In the genomic region with DNA sequence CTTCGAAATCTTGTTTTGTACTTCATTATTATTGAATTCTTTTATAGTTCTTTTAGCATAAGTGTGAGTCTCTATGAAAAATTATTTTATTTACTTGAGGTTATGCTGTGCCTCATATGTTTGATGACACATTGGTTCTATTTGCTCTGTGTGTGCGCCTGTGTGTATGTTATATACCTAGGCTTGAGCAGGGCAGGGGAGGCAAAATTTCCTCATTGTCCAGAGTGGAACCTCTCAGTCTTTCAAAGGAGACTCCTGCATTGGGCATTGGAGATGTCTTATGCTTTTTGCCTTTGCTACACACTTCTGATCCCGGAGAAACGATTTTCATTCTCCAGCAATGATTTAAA, we compare ENCODE assay signal across 27 cellular contexts. TPM values are rescaled to one million over a fixed set of nuclear protein-coding genes. Genes with fewer than 3 reads are reported as not detected.
A peak's percentile ranks its signal among the peaks of the same experiment; 100 is the strongest.
DNase-seq lines count a peak whose midpoint lies in the region; ATAC-seq, FAIRE-seq and TF ChIP-seq lines count a peak whose summit lies in the region.
"Had no signal": no experiment of that assay in that cellular context is flagged by ENCODE, and none has a peak within 500 bp of the region (broad histone marks: within the 10 kb centered on the region; RNA-seq: fewer than 3 reads in every experiment).

No MANE protein-coding gene starts in this region.

- H2AK5ac ChIP-seq in IMR-90 (ENCODE audit: low read depth, low read length), result no peak overlapping the region

- no peak for FAIRE-seq in bronchial epithelial cell (lab: Jason Lieb, UNC)
- FAIRE-seq: A204.1, GM12878, GM12892, GM18507, GM19239 had no signal

- BruUV-seq in IMR-90 (replicated peaks; lab: Mats Ljungman, UMichigan), result no TSS peak

- H3K9me3 Mint-ChIP-seq in CD4-positive, alpha-beta T cell, result no peaks in the 10 kb centered on the region
- no peaks in the 10 kb centered on the region for H3K9me3 Mint-ChIP-seq in nephron progenitor cell
- H3K9me3 Mint-ChIP-seq: CD8-positive, alpha-beta memory T cell had no signal

- no peak for DNase-seq in IMR-90
- peak; percentile 21 for DNase-seq in NCI-H69 (lab: John Stamatoyannopoulos, UW)
- DNase-seq in bronchial epithelial cell (ENCODE audit: low read depth), result peak; percentile 16
- no peak for DNase-seq in CD4-positive, alpha-beta T cell
- no peak for DNase-seq in AG20443 (ENCODE audit: low spot score)
- no peak for DNase-seq in nephron progenitor cell
- DNase-seq: 8988T; ACHN; AML-193; CD4-positive, alpha-beta memory T cell; CD8-positive, alpha-beta memory T cell; COR-L47; DMS 273 treated with DMSO at 0.1 percent for 48 hours; DMS153; DMS79; DND-41; EL; GDM1 had no signal

- H3K36me3 ChIP-seq in IMR-90 (ENCODE audit: control insufficient read depth, insufficient read depth, low read length), result no peaks in the 10 kb centered on the region
- no peaks in the 10 kb centered on the region for H3K36me3 ChIP-seq in bronchial epithelial cell (ENCODE audit: control insufficient read depth, insufficient read depth, low read length)
- H3K36me3 ChIP-seq: BLaER1 treated with 17β-estradiol and CSF1 and Interleukin-3, amounts not matched to agents 10 nM and 100 nM had no signal

- no peak for TF ChIP-seq RAD21 in IMR-90 (IDR thresholded peaks at IDR 0.05; ENCODE audit: low read length)

- H3K27ac ChIP-seq in IMR-90 (ENCODE audit: insufficient read depth, low read length), result no peak overlapping the region
- H3K27ac ChIP-seq in CD4-positive, alpha-beta T cell (ENCODE audit: low read depth, low read length), result no peak overlapping the region
- H3K27ac ChIP-seq: BLaER1 treated with 17β-estradiol and CSF1 and Interleukin-3, amounts not matched to agents 10 nM and 100 nM; C4-2B had no signal

- no peak overlapping the region for H3K27ac Mint-ChIP-seq in CD4-positive, alpha-beta T cell
- no peak overlapping the region for H3K27ac Mint-ChIP-seq in nephron progenitor cell
- H3K27ac Mint-ChIP-seq: B cell; CD4-positive, alpha-beta memory T cell; CD8-positive, alpha-beta memory T cell had no signal

- H3K4me1 Mint-ChIP-seq in CD4-positive, alpha-beta T cell (ENCODE audit: low read depth), result no peaks in the 10 kb centered on the region
- peaks cover 10% of the 10 kb centered on the region for H3K4me1 Mint-ChIP-seq in nephron progenitor cell
- H3K4me1 Mint-ChIP-seq: CD4-positive, alpha-beta memory T cell; CD8-positive, alpha-beta memory T cell had no signal

- ATAC-seq in GM18867 (IDR thresholded peaks at IDR 0.05; ENCODE audit: unreplicated experiment) (peak; percentile 10), IMR-90 (ENCODE audit: low read depth) (no peak)
- ATAC-seq in CD4-positive, alpha-beta T cell (ENCODE audit: poor library complexity), result no peak

- POLR2A ChIA-PET in IMR-90 (lab: Charles Lee; ENCODE audit: unreplicated experiment), result no interaction called here
- POLR2A ChIA-PET in CD4-positive, alpha-beta T cell (lab: Charles Lee), result no interaction called here

- no peak overlapping the region for H2BK15ac ChIP-seq in IMR-90 (ENCODE audit: low read depth, low read length)

- dilution Hi-C loops in IMR-90 (cut with HindIII; ENCODE audit: low sequenced_read_pairs, unreplicated experiment), result no loop called here

- 0 out of 2 replicates have a peak overlapping the region, but pooled peaks have one; percentile 14 for H3K14ac ChIP-seq in IMR-90 (replicated peaks; ENCODE audit: low read depth, low read length)

- H4K91ac ChIP-seq in IMR-90 (ENCODE audit: insufficient read depth, low read depth, low read length), result no peak overlapping the region; the same call in 1 of the 2 replicates

- H3K36me3 Mint-ChIP-seq in CD4-positive, alpha-beta T cell (ENCODE audit: low read depth), result no peaks in the 10 kb centered on the region
- H3K36me3 Mint-ChIP-seq in nephron progenitor cell (ENCODE audit: low read depth), result no peaks in the 10 kb centered on the region
- H3K36me3 Mint-ChIP-seq: CD4-positive, alpha-beta memory T cell; CD8-positive, alpha-beta memory T cell had no signal

- intact Hi-C loops in IMR-90 (cut with micrococcal nuclease), result no loop called here
- intact Hi-C loops in CD4-positive, alpha-beta T cell (cut with DNase I, micrococcal nuclease), result no loop called here

- H2AK9ac ChIP-seq in IMR-90 (replicated peaks; ENCODE audit: low read depth, low read length, poor library complexity), result no peak overlapping the region

- in situ Hi-C loops in IMR-90 (cut with MboI; ENCODE audit: low sequenced_read_pairs), result no loop called here

- H2BK20ac ChIP-seq in IMR-90 (ENCODE audit: low read depth, low read length), result peak overlapping the region; percentile 50; the same call in 1 of the 2 replicates

- H4K8ac ChIP-seq in IMR-90 (ENCODE audit: low read depth in 2 of 2, low read length in 2 of 2), result peak overlapping the region in 1 of 2 experiments; percentile 72; a peak in 1 of 4 replicates

- H4K5ac ChIP-seq in IMR-90 (ENCODE audit: low read depth, low read length), result peak overlapping the region; percentile 75; the same call in 1 of the 2 replicates

- H3K4me3 Mint-ChIP-seq in CD4-positive, alpha-beta T cell, result no peak overlapping the region
- H3K4me3 Mint-ChIP-seq in nephron progenitor cell, result no peak overlapping the region
- H3K4me3 Mint-ChIP-seq: B cell; CD4-positive, alpha-beta memory T cell; CD8-positive, alpha-beta memory T cell had no signal

- H3K23ac ChIP-seq in IMR-90 (ENCODE audit: low read depth, low read length), result peak overlapping the region; percentile 58

- H4K20me1 ChIP-seq in IMR-90 (ENCODE audit: insufficient read depth, low read length), result 0 out of 2 replicates have a peak, but pooled peaks cover 4% of the 10 kb centered on the region

- peak overlapping the region; percentile 78; the same call in 1 of the 2 replicates for H3K18ac ChIP-seq in IMR-90 (ENCODE audit: low read depth, low read length)

- H2AFZ ChIP-seq in IMR-90 (replicated peaks; ENCODE audit: low read length, poor library complexity), result no peak overlapping the region

- H3K27me3 ChIP-seq in IMR-90 (ENCODE audit: control insufficient read depth, insufficient read depth, low read length), result no peaks in the 10 kb centered on the region
- H3K27me3 ChIP-seq in bronchial epithelial cell (ENCODE audit: control insufficient read depth, insufficient read depth, low read length), result no peaks in the 10 kb centered on the region
- no peaks in the 10 kb centered on the region for H3K27me3 ChIP-seq in CD4-positive, alpha-beta T cell (ENCODE audit: control insufficient read depth, insufficient read depth, low read length)
- H3K27me3 ChIP-seq: BLaER1 treated with 17β-estradiol and CSF1 and Interleukin-3, amounts not matched to agents 10 nM and 100 nM had no signal

- 0 out of 2 replicates have a peak overlapping the region, but pooled peaks have one; percentile 36 for H3K4ac ChIP-seq in IMR-90 (ENCODE audit: low read depth, low read length)

- H3K27me3 Mint-ChIP-seq in CD4-positive, alpha-beta T cell, result no peaks in the 10 kb centered on the region
- H3K27me3 Mint-ChIP-seq in nephron progenitor cell (ENCODE audit: low read depth, poor library complexity), result no peaks in the 10 kb centered on the region
- H3K27me3 Mint-ChIP-seq: B cell; CD4-positive, alpha-beta memory T cell had no signal

- no CpG with 5 or more reads among the region's 4 CpGs for WGBS in IMR-90 (ENCODE audit: extremely low coverage in 2 of 2, insufficient read length in 1 of 2), 2 experiments

- H3K56ac ChIP-seq in IMR-90 (ENCODE audit: extremely low read depth, insufficient read depth, low read length), result no peak overlapping the region

- H3K4me1 ChIP-seq in IMR-90 (ENCODE audit: control insufficient read depth, insufficient read depth, low read length), result peaks cover 5% of the 10 kb centered on the region; the same call in 1 of the 2 replicates

- TF ChIP-seq POLR2A in IMR-90 (IDR thresholded peaks at IDR 0.05; ENCODE audit: low read depth, low read length), result no peak

- no peak overlapping the region; the same call in 1 of the 2 replicates for H3K4me2 ChIP-seq in IMR-90 (ENCODE audit: low read depth, low read length)
- H3K4me2 ChIP-seq: BLaER1 treated with 17β-estradiol and CSF1 and Interleukin-3, amounts not matched to agents 10 nM and 100 nM had no signal

- CTCF ChIA-PET in IMR-90 (lab: Yijun Ruan, JAX), result no interaction called here
- CTCF ChIA-PET in CD4-positive, alpha-beta T cell (lab: Charles Lee), result interaction anchor here (0.6 kb wide), 1 partner anchor 783 kb away, joined by 4 read pairs; no protein-coding TSS in a partner anchor

- peak overlapping the region; percentile 80 for H2BK120ac ChIP-seq in IMR-90 (ENCODE audit: low read depth, low read length)

- peaks cover 5% of the 10 kb centered on the region; the same call in 1 of the 2 replicates for H3K9me1 ChIP-seq in IMR-90 (ENCODE audit: insufficient read depth, low read length)

- H3K9ac ChIP-seq in IMR-90 (ENCODE audit: low read depth, low read length), result no peak overlapping the region
- H3K9ac ChIP-seq: BLaER1 treated with 17β-estradiol and CSF1 and Interleukin-3, amounts not matched to agents 10 nM and 100 nM had no signal

- H3K4me3 ChIP-seq in IMR-90 (ENCODE audit: insufficient read depth, low read depth, low read length) (no peak overlapping the region), bronchial epithelial cell (ENCODE audit: low read depth, low read length) (no peak overlapping the region)
- H3K4me3 ChIP-seq: BLaER1 treated with 17β-estradiol and CSF1 and Interleukin-3, amounts not matched to agents 10 nM and 100 nM; GM12878 had no signal

- H3K9me3 ChIP-seq in IMR-90 (ENCODE audit: control insufficient read depth, insufficient read depth, low read length), result no peaks in the 10 kb centered on the region
- no peaks in the 10 kb centered on the region for H3K9me3 ChIP-seq in CD4-positive, alpha-beta T cell (ENCODE audit: control insufficient read depth, low read length)
- H3K9me3 ChIP-seq: BLaER1 treated with 17β-estradiol and CSF1 and Interleukin-3, amounts not matched to agents 10 nM and 100 nM had no signal

- H3K79me1 ChIP-seq in IMR-90 (ENCODE audit: low read depth in 1 of 2, low read length in 2 of 2), result peaks cover 22 to 42% of the 10 kb centered on the region in 2 experiments

- peak overlapping the region; percentile 15 for H2BK5ac ChIP-seq in IMR-90 (ENCODE audit: low read depth, low read length, poor library complexity, severe bottlenecking)

- TF ChIP-seq CTCF in IMR-90 (conservative IDR thresholded peaks at IDR 0.05; ENCODE audit: low read depth, low read length) (no peak), bronchial epithelial cell (IDR thresholded peaks at IDR 0.05; ENCODE audit: insufficient read depth, low read length, severe bottlenecking) (no peak), nephron progenitor cell (IDR thresholded peaks at IDR 0.05) (no peak)
- no peak for TF ChIP-seq CTCF in CD4-positive, alpha-beta T cell (IDR thresholded peaks at IDR 0.05)

TF ChIP-seq in IMR-90, 13 proteins besides CTCF, POLR2A, EP300 and RAD21 (continues in another document):
- TF ChIP-seq NFE2L2 (IDR thresholded peaks at IDR 0.05; ENCODE audit: low read depth, low read length), result no peak

RNA-seq across cellular contexts. Expression of gene ALCAM, which starts 58.4 kb away (rescaled TPM):
- total RNA-seq in IMR-90 (2012; rRNA removed) (400 and 423 TPM in 2 replicates), bronchial epithelial cell (196 and 294 TPM in 2 replicates)
- 105 and 117 TPM in 2 replicates for polyA plus RNA-seq in IMR-90 (2012; rRNA removed)
- 32.8 and 49.6 TPM in 2 replicates for polyA plus RNA-seq in IMR-90 (2012; cell fraction: cytosol; rRNA removed)
- polyA plus RNA-seq in IMR-90 (2012; cell fraction: nucleus; rRNA removed; ENCODE audit: low replicate concordance), result 29.9 and 107 TPM in 2 replicates
- total RNA-seq in CD4-positive, alpha-beta T cell, result 1 to 10 TPM; 1.6 to 1.9 TPM

Comparison
In these comparisons a context has a peak if more than half of its experiments do, and no peak if none do; other contexts are left out.
1. DNase-seq: peak in NCI-H69 (single experiment) and bronchial epithelial cell (single experiment); none in IMR-90 (single experiment), CD4-positive, alpha-beta T cell (0 of 10), AG20443 (single experiment) and nephron progenitor cell (single experiment).
2. RNA of gene ALCAM, which starts 58.4 kb away (total RNA-seq): 400 to 423 TPM in IMR-90 and 196 to 294 TPM in bronchial epithelial cell; 1.6 to 1.9 TPM in CD4-positive, alpha-beta T cell; every median in the first group is over 10 times any median in the second.